1 cellular context compared by ENCODE assay signal in genomic region chr10:87801829-87802435, GRCh38. TPM values are rescaled to one million over a fixed set of nuclear protein-coding genes. Genes with fewer than 3 reads are reported as not detected.
"Had no signal": no experiment of that assay in that cellular context is flagged by ENCODE, and none has a peak within 500 bp of the region (broad histone marks: within the 10 kb centered on the region; RNA-seq: fewer than 3 reads in every experiment).

No MANE protein-coding gene starts in this region.

RNA-seq across cellular contexts. Expression of gene ATAD1, which starts 16.1 kb away (rescaled TPM):
- total RNA-seq: RPMI7951 had no signal
